Comparison of ENCODE assay signal across 22 cellular contexts in genomic region chr5:68352166-68352565, GRCh38.
A peak's percentile ranks its signal among the peaks of the same experiment; 100 is the strongest.
DNase-seq lines count a peak whose midpoint lies in the region; ATAC-seq, FAIRE-seq and TF ChIP-seq lines count a peak whose summit lies in the region.
"Had no signal": no experiment of that assay in that cellular context is flagged by ENCODE, and none has a peak within 500 bp of the region (broad histone marks: within the 10 kb centered on the region; RNA-seq: fewer than 3 reads in every experiment).

No MANE protein-coding gene starts in this region.

- H3K4me1 ChIP-seq in endothelial cell of umbilical vein (ENCODE audit: control insufficient read depth, extremely low read depth, insufficient read depth, low read length) (peaks cover 21% of the 10 kb centered on the region), upper lobe of right lung (no peaks in the 10 kb centered on the region), GM23248 (ENCODE audit: insufficient read depth) (no peaks in the 10 kb centered on the region)
- H3K4me1 ChIP-seq: Caco-2 had no signal

- WGBS in GM23248 (ENCODE audit: low coverage in 1 of 2, low lambda C conversion rate in 2 of 2, missing lambda C conversion rate in 2 of 2), 2 experiments: 67 to 68% methylated on average over 3 of the region's 3 CpGs

- no peaks in the 10 kb centered on the region; the same call in 1 of the 2 replicates for H3F3A ChIP-seq in GM23248 (ENCODE audit: insufficient read depth)

- H3K9ac ChIP-seq in endothelial cell of umbilical vein (replicated peaks; ENCODE audit: extremely low read depth, insufficient read depth, low read length): no peak overlapping the region
- H3K9ac ChIP-seq in GM23248: no peak overlapping the region
- H3K9ac ChIP-seq: BLaER1 had no signal

- intact Hi-C loops in endothelial cell of umbilical vein (cut with micrococcal nuclease): loop anchor here (2.0 kb wide), 2 partner anchors 17 to 63 kb away; no protein-coding TSS in a partner anchor
- intact Hi-C loops in upper lobe of right lung (cut with DNase I): no loop called here

- H2AFZ ChIP-seq in endothelial cell of umbilical vein (ENCODE audit: low read depth, low read length) (peak overlapping the region; percentile 92), GM23248 (no peak overlapping the region)
- H2AFZ ChIP-seq: GM23338 had no signal

- peaks cover 2% of the 10 kb centered on the region for H3K9me1 ChIP-seq in endothelial cell of umbilical vein (replicated peaks; ENCODE audit: control insufficient read depth, extremely low read depth, insufficient read depth, low read length)

- POLR2A ChIA-PET in endothelial cell of umbilical vein (lab: Charles Lee): no interaction called here

- peak; percentile 67 for FAIRE-seq in endothelial cell of umbilical vein (lab: Jason Lieb, UNC)
- FAIRE-seq: A204.1 had no signal

- ATAC-seq in upper lobe of right lung: no peak
- ATAC-seq: CD8-positive, alpha-beta T cell; GM12878; GM23338; HCT116 had no signal

- in situ Hi-C loops in GM23248 (cut with MboI): no loop called here

- CTCF ChIA-PET in endothelial cell of umbilical vein (lab: Charles Lee): interaction anchor here (2.7 kb wide), 1 partner anchor 66 kb away, joined by 9 read pairs; no protein-coding TSS in a partner anchor

- H3K4me3 ChIP-seq in endothelial cell of umbilical vein (replicated peaks in 1 of 3; ENCODE audit: insufficient read depth in 1 of 3, low read depth in 1 of 3, low read length in 3 of 3): peak overlapping the region in 1 of 3 experiments; percentile 1
- H3K4me3 ChIP-seq in upper lobe of right lung: no peak overlapping the region
- H3K4me3 ChIP-seq in GM23248: no peak overlapping the region
- H3K4me3 ChIP-seq: BLaER1, GM12878, GM23338 had no signal

- no peaks in the 10 kb centered on the region for H3K36me3 ChIP-seq in endothelial cell of umbilical vein (ENCODE audit: control insufficient read depth in 2 of 2, extremely low read depth in 1 of 2, insufficient read depth in 2 of 2, low read length in 2 of 2)
- no peaks in the 10 kb centered on the region for H3K36me3 ChIP-seq in upper lobe of right lung
- H3K36me3 ChIP-seq in GM23248 (ENCODE audit: low read depth): no peaks in the 10 kb centered on the region
- H3K36me3 ChIP-seq: BLaER1 had no signal

- no peaks in the 10 kb centered on the region for H3K79me2 ChIP-seq in endothelial cell of umbilical vein (ENCODE audit: control insufficient read depth, insufficient read depth, low read length)
- no peaks in the 10 kb centered on the region for H3K79me2 ChIP-seq in GM23248 (ENCODE audit: insufficient read depth)

- TF ChIP-seq CTCF in endothelial cell of umbilical vein (IDR thresholded peaks at IDR 0.05; ENCODE audit: extremely low read depth in 1 of 2, insufficient read depth in 1 of 2, low read depth in 1 of 2, low read length in 2 of 2) (no peak), upper lobe of right lung (IDR thresholded peaks at IDR 0.05) (no peak)

- H3K9me3 ChIP-seq in endothelial cell of umbilical vein (replicated peaks; ENCODE audit: control insufficient read depth, insufficient read depth, low read length): no peaks in the 10 kb centered on the region
- H3K9me3 ChIP-seq in upper lobe of right lung: no peaks in the 10 kb centered on the region
- H3K9me3 ChIP-seq in GM23248 (ENCODE audit: low read depth): no peaks in the 10 kb centered on the region
- H3K9me3 ChIP-seq: BLaER1, Caco-2 had no signal

- H3K27me3 ChIP-seq in endothelial cell of umbilical vein (ENCODE audit: control insufficient read depth in 2 of 2, insufficient read depth in 2 of 2, low read length in 2 of 2): no peaks in the 10 kb centered on the region
- H3K27me3 ChIP-seq in upper lobe of right lung: no peaks in the 10 kb centered on the region
- no peaks in the 10 kb centered on the region for H3K27me3 ChIP-seq in GM23248 (replicated peaks; ENCODE audit: insufficient read depth)
- H3K27me3 ChIP-seq: BLaER1 had no signal

- BruUV-seq in endothelial cell of umbilical vein (replicated peaks; lab: Mats Ljungman, UMichigan): no TSS peak

- H3K27ac ChIP-seq in endothelial cell of umbilical vein (ENCODE audit: insufficient read depth, low read depth, low read length): peak overlapping the region; percentile 44
- no peak overlapping the region for H3K27ac ChIP-seq in upper lobe of right lung
- H3K27ac ChIP-seq in GM23248: no peak overlapping the region
- H3K27ac ChIP-seq: 22Rv1, BLaER1, C4-2B had no signal

- no peak for TF ChIP-seq POLR2A in endothelial cell of umbilical vein (IDR thresholded peaks at IDR 0.05; ENCODE audit: low read depth, low read length)

- dilution Hi-C loops in endothelial cell of umbilical vein (cut with MboI; ENCODE audit: extremely low pct_ligation_motif_present, low sequenced_read_pairs): no loop called here

- no peaks in the 10 kb centered on the region for H4K20me1 ChIP-seq in endothelial cell of umbilical vein (replicated peaks; ENCODE audit: control insufficient read depth, extremely low read depth, insufficient read depth, low read length)
- no peaks in the 10 kb centered on the region for H4K20me1 ChIP-seq in GM23248 (ENCODE audit: insufficient read depth)
- H4K20me1 ChIP-seq: BLaER1 had no signal

- peak; percentile 14 for DNase-seq in NCI-H82 (lab: John Stamatoyannopoulos, UW)
- no peak for DNase-seq in NCI-H82 treated with DMSO at 0.1 percent for 48 hours (lab: John Stamatoyannopoulos, UW; ENCODE audit: unreplicated experiment)
- peak; percentile 86 for DNase-seq in endothelial cell of umbilical vein (ENCODE audit: low read depth, low spot score)
- peak; percentile 51 for DNase-seq in renal cortical epithelial cell (ENCODE audit: low read depth)
- DNase-seq in upper lobe of right lung: no peak
- DNase-seq in dedifferentiated amniotic fluid mesenchymal stem cell (ENCODE audit: extremely low spot score): no peak
- no peak for DNase-seq in GM23248
- DNase-seq: Caco-2; CD4-positive, CD25-positive, alpha-beta regulatory T cell; CD8-positive, alpha-beta T cell; DMS 273 treated with DMSO at 0.1 percent for 48 hours; DMS79; EL; GDM1; H9 had no signal

- H3K4me2 ChIP-seq in endothelial cell of umbilical vein (ENCODE audit: insufficient read depth, low read length): peak overlapping the region; percentile 24
- no peak overlapping the region for H3K4me2 ChIP-seq in GM23248 (ENCODE audit: unreplicated experiment)
- H3K4me2 ChIP-seq: BLaER1, GM23338 had no signal

- no peaks in the 10 kb centered on the region for H3K9me2 ChIP-seq in GM23248 (ENCODE audit: insufficient read depth)

TF ChIP-seq in endothelial cell of umbilical vein, 7 proteins besides CTCF, POLR2A, EP300 and RAD21:
- TF ChIP-seq POLR2AphosphoS5 (IDR thresholded peaks at IDR 0.05; ENCODE audit: insufficient read depth, low read depth, low read length) (no peak), EZH2 (IDR thresholded peaks at IDR 0.05; ENCODE audit: borderline replicate concordance, low read depth, low read length, severe bottlenecking) (no peak), MYC (IDR thresholded peaks at IDR 0.05; ENCODE audit: low read depth, low read length) (no peak), GATA2 (IDR thresholded peaks at IDR 0.05; ENCODE audit: insufficient read depth, insufficient read length, low read depth, low read length) (no peak), MAX (IDR thresholded peaks at IDR 0.05; ENCODE audit: insufficient read depth, insufficient read length) (no peak), JUN (IDR thresholded peaks at IDR 0.05; ENCODE audit: borderline replicate concordance, insufficient read depth, insufficient read length, low read depth) (no peak), FOS (IDR thresholded peaks at IDR 0.05; ENCODE audit: borderline replicate concordance, insufficient read depth, low read length) (no peak)

Comparison
In these comparisons a context has a peak if more than half of its experiments do, and no peak if none do; other contexts are left out.
1. DNase-seq: peak in NCI-H82 (single experiment), endothelial cell of umbilical vein (single experiment) and renal cortical epithelial cell (single experiment); none in NCI-H82 treated with DMSO at 0.1 percent for 48 hours (single experiment), upper lobe of right lung (single experiment), dedifferentiated amniotic fluid mesenchymal stem cell (single experiment) and GM23248 (single experiment).